Comparison of ENCODE assay signal across 23 cellular contexts in the genomic region with DNA sequence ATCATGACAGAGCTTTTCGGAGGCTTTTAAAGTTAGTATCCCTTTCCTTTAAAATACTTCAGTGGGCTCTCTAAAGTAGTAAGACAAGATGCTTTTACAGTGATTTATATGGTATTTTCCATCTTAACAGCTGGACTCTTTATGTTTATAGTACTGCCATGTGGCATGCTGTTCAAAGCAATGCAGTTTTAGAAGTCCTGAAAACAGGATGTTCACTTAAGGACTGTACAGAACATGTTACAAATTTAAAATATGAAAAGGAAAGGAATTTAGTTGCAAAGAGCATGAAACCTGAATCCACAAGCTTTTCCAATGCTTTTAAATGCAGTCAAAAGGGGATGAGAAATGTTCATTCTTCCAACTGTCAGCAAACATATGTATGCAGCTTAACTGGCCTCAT.
DNase-seq lines count a peak whose midpoint lies in the region; TF ChIP-seq lines count a peak whose summit lies in the region.
"Had no signal": no experiment of that assay in that cellular context is flagged by ENCODE, and none has a peak within 500 bp of the region (broad histone marks: within the 10 kb centered on the region; RNA-seq: fewer than 3 reads in every experiment).

No MANE protein-coding gene starts in this region.

- H3K4me3 ChIP-seq in SK-N-SH (ENCODE audit: low read depth in 2 of 2, low read length in 1 of 2), result no peak overlapping the region
- no peak overlapping the region for H3K4me3 ChIP-seq in skeletal muscle cell (ENCODE audit: low read depth, low read length)
- H3K4me3 ChIP-seq: K562, pancreas had no signal

- TF ChIP-seq EP300 in SK-N-SH (IDR thresholded peaks at IDR 0.05; ENCODE audit: borderline replicate concordance in 1 of 2, low read depth in 1 of 2, low read length in 1 of 2), result no peak

- no peaks in the 10 kb centered on the region for H3K36me3 ChIP-seq in SK-N-SH (replicated peaks in 1 of 2; ENCODE audit: control insufficient read depth in 1 of 2, insufficient read depth in 2 of 2, low read length in 1 of 2)
- H3K36me3 ChIP-seq: pancreas had no signal

- POLR2A ChIA-PET in SK-N-SH (lab: Yijun Ruan, JAX), result no interaction called here

- no peaks in the 10 kb centered on the region; a peak in 1 of 4 replicates for H3K4me1 ChIP-seq in SK-N-SH (ENCODE audit: control insufficient read depth in 1 of 2, insufficient read depth in 2 of 2, low read depth in 1 of 2, low read length in 1 of 2)
- H3K4me1 ChIP-seq: pancreas had no signal

- H3K4me2 ChIP-seq in SK-N-SH, result no peak overlapping the region

- H2AFZ ChIP-seq in SK-N-SH (ENCODE audit: low read depth), result no peak overlapping the region

- no peak overlapping the region for H3K9ac ChIP-seq in SK-N-SH

- TF ChIP-seq CTCF in SK-N-SH (IDR thresholded peaks at IDR 0.05), result no peak

- no peaks in the 10 kb centered on the region for H4K20me1 ChIP-seq in SK-N-SH (ENCODE audit: insufficient read depth)

- H3K27ac ChIP-seq in SK-N-SH (ENCODE audit: low read depth in 2 of 2, low read length in 1 of 2), result peak overlapping the region in 1 of 2 experiments; percentile 50; a peak in 1 of 4 replicates
- H3K27ac ChIP-seq: C4-2B, pancreas had no signal

- no peaks in the 10 kb centered on the region for H3K79me2 ChIP-seq in SK-N-SH (ENCODE audit: insufficient read depth)

- CTCF ChIA-PET in SK-N-SH (lab: Yijun Ruan, JAX), result no interaction called here

- no peaks in the 10 kb centered on the region for H3F3A ChIP-seq in SK-N-SH (replicated peaks; ENCODE audit: insufficient read depth)

- TF ChIP-seq RAD21 in SK-N-SH (IDR thresholded peaks at IDR 0.05; ENCODE audit: low read length), result no peak

- no peaks in the 10 kb centered on the region for H3K27me3 ChIP-seq in SK-N-SH (ENCODE audit: insufficient read depth)
- H3K27me3 ChIP-seq: pancreas had no signal

- no peaks in the 10 kb centered on the region for H3K9me2 ChIP-seq in SK-N-SH

- H3K9me3 ChIP-seq in SK-N-SH, result peaks cover 6% of the 10 kb centered on the region
- H3K9me3 ChIP-seq: pancreas had no signal

- WGBS in SK-N-SH (ENCODE audit: low lambda C conversion rate), result 45% methylated on average over 1 of the region's 1 CpG

- DNase-seq in HCEC 1CT (peak; percentile 51), SK-N-SH (no peak), fibroblast of peridontal ligament (ENCODE audit: extremely low read depth) (peak; percentile 42), skeletal muscle cell (ENCODE audit: low read depth) (peak; percentile 28), EL (no peak)
- no peak for DNase-seq in stimulated activated naive CD4-positive, alpha-beta T cell (lab: John Stamatoyannopoulos, UW)
- DNase-seq in activated CD4-positive, alpha-beta T cell treated with anti-CD3 and anti-CD28 coated beads, Interleukin-2, amount 50 U/mL, for 1 hour, result no peak
- DNase-seq: activated CD4-positive, CD25-positive, alpha-beta regulatory T cell treated with anti-CD3 and anti-CD28 coated beads, Interleukin-2, amount 50 U/mL, for 72 hours; activated CD8-positive, alpha-beta T cell treated with anti-CD3 and anti-CD28 coated beads, Interleukin-2, amount 10 ng/mL, durations not matched to agents 7 days and 5 days; activated gamma-delta T cell treated with Interleukin-2 at 50 U/mL for 16 hours; amygdala; central memory CD4-positive, alpha-beta T cell; erythroblast; naive thymus-derived CD8-positive, alpha-beta T cell; NCI-H1436 treated with DMSO at 0.1 percent for 48 hours; NCI-H2227 treated with DMSO at 0.1 percent for 48 hours; NCI-H82; pancreas; right cardiac atrium; stimulated activated CD4-positive, alpha-beta T cell treated with anti-CD3 and anti-CD28 coated beads, Interleukin-15, amount 100 ng/mL, for 24 hours; T-cell had no signal

TF ChIP-seq in SK-N-SH, 30 proteins besides CTCF, POLR2A, EP300 and RAD21:
- peak; percentile 29; the same call in 1 of the 2 replicates for TF ChIP-seq TCF12 (IDR thresholded peaks at IDR 0.05)
- no peak for TF ChIP-seq MXI1 (IDR thresholded peaks at IDR 0.05; ENCODE audit: low read depth, low read length)
- no peak for TF ChIP-seq TEAD4 (IDR thresholded peaks at IDR 0.05; ENCODE audit: borderline replicate concordance, insufficient read depth)
- no peak for TF ChIP-seq GABPA (IDR thresholded peaks at IDR 0.05; ENCODE audit: low read depth)
TF ChIP-seq in SK-N-SH: peak in this region for 1.

Comparison
In these comparisons a context has a peak if more than half of its experiments do, and no peak if none do; other contexts are left out.
1. DNase-seq: peak in HCEC 1CT (single experiment), fibroblast of peridontal ligament (single experiment) and skeletal muscle cell (single experiment); none in SK-N-SH (single experiment), EL (single experiment), stimulated activated naive CD4-positive, alpha-beta T cell (0 of 6) and activated CD4-positive, alpha-beta T cell treated with anti-CD3 and anti-CD28 coated beads, Interleukin-2, amount 50 U/mL, for 1 hour (single experiment).